Comparison of ENCODE assay signal across 17 cellular contexts in the genomic region with DNA sequence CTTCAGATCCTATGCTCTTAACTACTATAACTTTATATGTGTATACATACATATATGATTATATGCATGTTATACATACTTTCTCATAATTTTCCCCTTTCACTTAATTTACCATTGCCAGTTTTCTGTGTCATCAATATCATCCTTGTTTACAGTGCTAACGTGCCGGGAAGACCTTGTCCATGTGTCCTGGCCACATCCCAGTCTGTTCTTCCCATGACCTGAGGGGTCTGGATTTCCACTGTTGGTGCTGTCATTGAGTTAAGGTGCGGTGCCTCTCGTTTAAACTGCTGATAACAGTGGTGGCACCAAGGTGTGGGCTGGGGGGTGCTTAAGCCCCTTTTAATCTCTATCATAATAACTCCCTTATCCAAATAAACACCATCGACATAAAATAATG. TPM values are rescaled to one million over a fixed set of nuclear protein-coding genes. Genes with fewer than 3 reads are reported as not detected.
A peak's percentile ranks its signal among the peaks of the same experiment; 100 is the strongest.
DNase-seq lines count a peak whose midpoint lies in the region; ATAC-seq and TF ChIP-seq lines count a peak whose summit lies in the region.
"Had no signal": no experiment of that assay in that cellular context is flagged by ENCODE, and none has a peak within 500 bp of the region (broad histone marks: within the 10 kb centered on the region; RNA-seq: fewer than 3 reads in every experiment).

No MANE protein-coding gene starts in this region.

- H3K4me3 ChIP-seq in ACC112 (ENCODE audit: low read depth, low read length) (no peak overlapping the region), esophagus muscularis mucosa (no peak overlapping the region), sigmoid colon (no peak overlapping the region)
- H3K4me3 ChIP-seq: K562, PC-9, SK-N-MC had no signal

- ATAC-seq in HG02571 (IDR thresholded peaks at IDR 0.05; ENCODE audit: unreplicated experiment), result no peak
- ATAC-seq: K562 had no signal

- no peak for TF ChIP-seq EP300 in esophagus muscularis mucosa (IDR thresholded peaks at IDR 0.05)
- no peak for TF ChIP-seq EP300 in sigmoid colon (IDR thresholded peaks at IDR 0.05)

- no peak overlapping the region for H2AFZ ChIP-seq in ACC112 (ENCODE audit: low read length, unreplicated experiment)
- H2AFZ ChIP-seq: PC-9 had no signal

- TF ChIP-seq POLR2A in esophagus muscularis mucosa (IDR thresholded peaks at IDR 0.05; ENCODE audit: low read depth) (no peak), sigmoid colon (IDR thresholded peaks at IDR 0.05) (no peak)

- H3K4me1 ChIP-seq in ACC112 (ENCODE audit: control insufficient read depth, insufficient read depth, low read length, unreplicated experiment) (peaks cover 39% of the 10 kb centered on the region), esophagus muscularis mucosa (peaks cover 23 to 46% (median 27%) of the 10 kb centered on the region in 4 donors), sigmoid colon (peaks cover 0 to 13% (median 10%) of the 10 kb centered on the region in 4 donors)

- WGBS in esophagus muscularis mucosa, result 39% methylated on average over 5 of the region's 5 CpGs
- WGBS in sigmoid colon, 2 donors, result 21 to 64% methylated on average over 5 of the region's 5 CpGs

- H3K36me3 ChIP-seq in ACC112 (ENCODE audit: insufficient read depth, low read length), result no peaks in the 10 kb centered on the region; the same call in 1 of the 2 replicates
- peaks cover 0 to 16% (median 0%) of the 10 kb centered on the region in 4 donors for H3K36me3 ChIP-seq in esophagus muscularis mucosa
- no peaks in the 10 kb centered on the region for H3K36me3 ChIP-seq in sigmoid colon

- H3K9me3 ChIP-seq in esophagus muscularis mucosa (no peaks in the 10 kb centered on the region), sigmoid colon (no peaks in the 10 kb centered on the region)

- H3K79me2 ChIP-seq in ACC112 (ENCODE audit: control insufficient read depth, insufficient read depth, low read length, unreplicated experiment), result peaks cover 8% of the 10 kb centered on the region

- H3K27me3 ChIP-seq in ACC112 (ENCODE audit: insufficient read depth, low read length), result no peaks in the 10 kb centered on the region
- no peaks in the 10 kb centered on the region for H3K27me3 ChIP-seq in esophagus muscularis mucosa
- no peaks in the 10 kb centered on the region for H3K27me3 ChIP-seq in sigmoid colon

- intact Hi-C loops in esophagus muscularis mucosa (cut with DNase I) (loop anchor here (5.0 kb wide), 1 partner anchor 35 kb away; no protein-coding TSS in a partner anchor), sigmoid colon (cut with DNase I) (no loop called here)

- H3K27ac ChIP-seq in ACC112 (ENCODE audit: low read depth, low read length) (peak overlapping the region; percentile 40), esophagus muscularis mucosa (replicated peaks in 1 of 4) (peak overlapping the region in 3 of 4 donors; percentile 50 to 70 (median 68)), sigmoid colon (peak overlapping the region in 3 of 4 donors; percentile 22 to 65 (median 46))
- H3K27ac ChIP-seq: PC-9, SK-N-MC had no signal

- TF ChIP-seq CTCF in esophagus muscularis mucosa (IDR thresholded peaks at IDR 0.05) (no peak), sigmoid colon (IDR thresholded peaks at IDR 0.05) (no peak)

- DNase-seq in D341Med (ENCODE audit: low spot score) (peak; percentile 10), esophagus muscularis mucosa (ENCODE audit: extremely low spot score) (no peak), sigmoid colon (no peak), HT-29 (ENCODE audit: low spot score) (no peak), RKO (ENCODE audit: low spot score) (no peak)
- DNase-seq: activated CD4-positive, alpha-beta T cell treated with anti-CD3 and anti-CD28 coated beads for 1 hour; amniotic stem cell; effector CD4-positive, alpha-beta T cell; mesendoderm; NCI-H1694 treated with DMSO at 0.1 percent for 48 hours; NCI-H226; nephron progenitor cell; PC-9 had no signal

RNA-seq across cellular contexts. Expression of a gene that starts 8.5 kb away (rescaled TPM):
- total RNA-seq in esophagus muscularis mucosa, result 1 to 10 TPM; 2.1 to 6.2 (median 4.1) TPM
- 1 to 10 TPM; 1.1 to 3.6 (median 1.9) TPM for total RNA-seq in sigmoid colon
- 100 to 1,000 TPM; 229 to 724 (median 339) TPM for polyA plus RNA-seq in sigmoid colon
- total RNA-seq in HT-29 (2014; rRNA removed; shearing (Covaris generic)), result 19.1 and 22.4 TPM in 2 replicates

RNA-seq across cellular contexts. Expression of a gene that starts 55.4 kb away (rescaled TPM):
- 10 to 100 TPM; 84.3 to 99.2 (median 89.8) TPM for total RNA-seq in esophagus muscularis mucosa
- 100 to 1,000 TPM in 1 of 4 donors, 10 to 100 TPM in 3; 71.7 to 118 (median 85.3) TPM for total RNA-seq in sigmoid colon
- 100 to 1,000 TPM; 296 to 515 (median 374) TPM for polyA plus RNA-seq in sigmoid colon
- total RNA-seq in HT-29 (2014; rRNA removed; shearing (Covaris generic)), result 86.3 and 91.6 TPM in 2 replicates
